16 cellular contexts compared by ENCODE assay signal in genomic region chr17:74351552-74352210, GRCh38. TPM values are rescaled to one million over a fixed set of nuclear protein-coding genes. Genes with fewer than 3 reads are reported as not detected.
DNase-seq lines count a peak whose midpoint lies in the region; ATAC-seq lines count a peak whose summit lies in the region.
"Had no signal": no experiment of that assay in that cellular context is flagged by ENCODE, and none has a peak within 500 bp of the region (broad histone marks: within the 10 kb centered on the region; RNA-seq: fewer than 3 reads in every experiment).

No MANE protein-coding gene starts in this region.

- H3K27me3 ChIP-seq in Karpas-422 (ENCODE audit: low read length) = no peaks in the 10 kb centered on the region

- H3K4me3 Mint-ChIP-seq in activated CD8-positive, alpha-beta T cell treated with anti-CD3 and anti-CD28 coated beads, Interleukin-2, amount 10 ng/mL, durations not matched to agents 7 days and 5 days = no peak overlapping the region
- H3K4me3 Mint-ChIP-seq: activated T-helper 17 cell treated with anti-CD3 and anti-CD28 coated beads, Interleukin-2, amount 50 U/mL, for 72 hours had no signal

- H3K36me3 ChIP-seq in Karpas-422 (ENCODE audit: insufficient read depth, low read length) = no peaks in the 10 kb centered on the region
- H3K36me3 ChIP-seq: SJCRH30 had no signal

- H3K4me3 ChIP-seq in Karpas-422 (ENCODE audit: low read length) = no peak overlapping the region
- H3K4me3 ChIP-seq: SJCRH30 had no signal

- peak; percentile 37 for ATAC-seq in activated CD8-positive, alpha-beta T cell treated with anti-CD3 and anti-CD28 coated beads, Interleukin-2, amount 10 ng/mL, durations not matched to agents 7 days and 5 days
- ATAC-seq: activated T-helper 17 cell treated with anti-CD3 and anti-CD28 coated beads, Interleukin-2, amount 50 U/mL, for 72 hours had no signal

- H3K27me3 Mint-ChIP-seq in activated CD8-positive, alpha-beta T cell treated with anti-CD3 and anti-CD28 coated beads, Interleukin-2, amount 10 ng/mL, durations not matched to agents 7 days and 5 days (ENCODE audit: low read depth) = peaks cover 54% of the 10 kb centered on the region

- no peaks in the 10 kb centered on the region for H4K20me1 ChIP-seq in Karpas-422 (ENCODE audit: insufficient read depth, low read depth, low read length)

- no peaks in the 10 kb centered on the region for H3K9me3 ChIP-seq in Karpas-422 (ENCODE audit: low read length)
- H3K9me3 ChIP-seq: SJCRH30 had no signal

- no peak overlapping the region for H3K27ac ChIP-seq in Karpas-422 (ENCODE audit: low read length)
- H3K27ac ChIP-seq: SJCRH30 had no signal

- H3K4me2 ChIP-seq in Karpas-422 (ENCODE audit: low read depth, low read length, poor library complexity, severe bottlenecking) = no peak overlapping the region

- peak; percentile 44 for DNase-seq in stimulated activated CD4-positive, alpha-beta T cell treated with anti-CD3 and anti-CD28 coated beads, Interleukin-15, amount 100 ng/mL, for 24 hours
- no peak for DNase-seq in stimulated activated CD4-positive, alpha-beta T cell treated with anti-CD3 and anti-CD28 coated beads, Interleukin-4, amount 100 ng/mL, for 24 hours
- DNase-seq in activated CD8-positive, alpha-beta T cell treated with anti-CD3 and anti-CD28 coated beads, Interleukin-2, amount 10 ng/mL, durations not matched to agents 7 days and 5 days = no peak
- DNase-seq in iPS-NIHi11 (ENCODE audit: low spot score) = peak; percentile 87
- DNase-seq in cerebellar nuclear complex (lab: John Stamatoyannopoulos, UW) = no peak
- no peak for DNase-seq in NCI-H2227 (lab: John Stamatoyannopoulos, UW; ENCODE audit: unreplicated experiment)
- no peak for DNase-seq in Karpas-422
- DNase-seq in ACHN = no peak
- DNase-seq: AML-193; midbrain; NCI-H2171 treated with DMSO at 0.1 percent for 48 hours; posterior cingulate gyrus; SJCRH30; stimulated activated CD4-positive, alpha-beta T cell treated with anti-CD3 and anti-CD28 coated beads, Interleukin-12 subunit alpha, Interleukin-12 subunit beta, amount 100 ng/mL, for 4 hours had no signal

- H3K36me3 Mint-ChIP-seq in activated CD8-positive, alpha-beta T cell treated with anti-CD3 and anti-CD28 coated beads, Interleukin-2, amount 10 ng/mL, durations not matched to agents 7 days and 5 days (ENCODE audit: low read depth) = no peaks in the 10 kb centered on the region

- H3K4me1 Mint-ChIP-seq in activated CD8-positive, alpha-beta T cell treated with anti-CD3 and anti-CD28 coated beads, Interleukin-2, amount 10 ng/mL, durations not matched to agents 7 days and 5 days (ENCODE audit: low read depth) = no peaks in the 10 kb centered on the region

- no peak overlapping the region for H3K27ac Mint-ChIP-seq in activated CD8-positive, alpha-beta T cell treated with anti-CD3 and anti-CD28 coated beads, Interleukin-2, amount 10 ng/mL, durations not matched to agents 7 days and 5 days
- H3K27ac Mint-ChIP-seq: activated T-helper 17 cell treated with anti-CD3 and anti-CD28 coated beads, Interleukin-2, amount 50 U/mL, for 72 hours had no signal

- in situ Hi-C loops in ACHN (cut with HindIII; ENCODE audit: low pct_ligation_motif_present, low pct_unique_long_range_greater_than_20kb, low sequenced_read_pairs) = no loop called here

- H3K9ac ChIP-seq in Karpas-422 (ENCODE audit: low read length) = no peak overlapping the region

- H2AFZ ChIP-seq in Karpas-422 (ENCODE audit: low read length) = no peak overlapping the region

- no peaks in the 10 kb centered on the region for H3K9me3 Mint-ChIP-seq in activated CD8-positive, alpha-beta T cell treated with anti-CD3 and anti-CD28 coated beads, Interleukin-2, amount 10 ng/mL, durations not matched to agents 7 days and 5 days (ENCODE audit: insufficient read depth)
- H3K9me3 Mint-ChIP-seq: activated T-helper 17 cell treated with anti-CD3 and anti-CD28 coated beads, Interleukin-2, amount 50 U/mL, for 72 hours had no signal

- CTCF ChIA-PET in activated CD8-positive, alpha-beta T cell treated with anti-CD3 and anti-CD28 coated beads, Interleukin-2, amount 10 ng/mL, durations not matched to agents 7 days and 5 days (lab: Charles Lee) = interaction anchor here (0.7 to 3.0 kb wide), 6 partner anchors 10 to 139 kb away, joined by 3 to 20 read pairs (median 4); partner anchors contain the start of genes BTBD17 and TTYH2

- H3K4me1 ChIP-seq in Karpas-422 (ENCODE audit: low read length) = no peaks in the 10 kb centered on the region
- H3K4me1 ChIP-seq: SJCRH30 had no signal

- no peaks in the 10 kb centered on the region for H3K9me2 ChIP-seq in Karpas-422 (replicated peaks; ENCODE audit: insufficient read depth, low read length)

- no peaks in the 10 kb centered on the region for H3K79me2 ChIP-seq in Karpas-422 (ENCODE audit: low read length)

- POLR2A ChIA-PET in activated CD8-positive, alpha-beta T cell treated with anti-CD3 and anti-CD28 coated beads, Interleukin-2, amount 10 ng/mL, durations not matched to agents 7 days and 5 days (lab: Charles Lee) = no interaction called here

RNA-seq across cellular contexts. Expression of gene BTBD17, which starts 10.0 kb away (rescaled TPM):
- not detected for total RNA-seq in activated CD8-positive, alpha-beta T cell treated with anti-CD3 and anti-CD28 coated beads, Interleukin-2, amount 10 ng/mL, durations not matched to agents 7 days and 5 days
- total RNA-seq in Karpas-422 (2014; rRNA removed; shearing (Covaris generic); ENCODE audit: low replicate concordance) = not detected in 2 replicates
- total RNA-seq: activated T-helper 17 cell treated with anti-CD3 and anti-CD28 coated beads, Interleukin-2, amount 50 U/mL, for 72 hours; SJCRH30 had no signal

RNA-seq across cellular contexts. Expression of gene GPR142, which starts 15.6 kb away (rescaled TPM):
- total RNA-seq in activated CD8-positive, alpha-beta T cell treated with anti-CD3 and anti-CD28 coated beads, Interleukin-2, amount 10 ng/mL, durations not matched to agents 7 days and 5 days = not detected
- total RNA-seq in Karpas-422 (2014; rRNA removed; shearing (Covaris generic); ENCODE audit: low replicate concordance) = not detected in 2 replicates
- total RNA-seq: activated T-helper 17 cell treated with anti-CD3 and anti-CD28 coated beads, Interleukin-2, amount 50 U/mL, for 72 hours; SJCRH30; temporal lobe had no signal

RNA-seq across cellular contexts. Expression of gene KIF19, which starts 25.7 kb away (rescaled TPM):
- under 1 TPM; 0.37 TPM for total RNA-seq in activated CD8-positive, alpha-beta T cell treated with anti-CD3 and anti-CD28 coated beads, Interleukin-2, amount 10 ng/mL, durations not matched to agents 7 days and 5 days
- total RNA-seq in Karpas-422 (2014; rRNA removed; shearing (Covaris generic); ENCODE audit: low replicate concordance) = not detected in 2 replicates
- total RNA-seq: SJCRH30 had no signal

Comparison
In these comparisons a context has a peak if more than half of its experiments do, and no peak if none do; other contexts are left out.
1. DNase-seq: peak in stimulated activated CD4-positive, alpha-beta T cell treated with anti-CD3 and anti-CD28 coated beads, Interleukin-15, amount 100 ng/mL, for 24 hours (single experiment) and iPS-NIHi11 (single experiment); none in stimulated activated CD4-positive, alpha-beta T cell treated with anti-CD3 and anti-CD28 coated beads, Interleukin-4, amount 100 ng/mL, for 24 hours (single experiment), activated CD8-positive, alpha-beta T cell treated with anti-CD3 and anti-CD28 coated beads, Interleukin-2, amount 10 ng/mL, durations not matched to agents 7 days and 5 days (single experiment), cerebellar nuclear complex (0 of 2), NCI-H2227 (single experiment), Karpas-422 (single experiment) and ACHN (single experiment).